Comparison of ENCODE assay signal across 21 cellular contexts in genomic region chr3:18872466-18872865, GRCh38.
A peak's percentile ranks its signal among the peaks of the same experiment; 100 is the strongest.
DNase-seq lines count a peak whose midpoint lies in the region; ATAC-seq and TF ChIP-seq lines count a peak whose summit lies in the region.
"Had no signal": no experiment of that assay in that cellular context is flagged by ENCODE, and none has a peak within 500 bp of the region (broad histone marks: within the 10 kb centered on the region; RNA-seq: fewer than 3 reads in every experiment).

No MANE protein-coding gene starts in this region.

- H3K4me1 Mint-ChIP-seq in activated CD4-positive, alpha-beta memory T cell treated with anti-CD3 and anti-CD28 coated beads for 36 hours (ENCODE audit: low read depth): peaks cover 46% of the 10 kb centered on the region
- H3K4me1 Mint-ChIP-seq in effector memory CD8-positive, alpha-beta T cell (ENCODE audit: low read depth in 2 of 2): peaks cover 2 to 3% of the 10 kb centered on the region in 2 donors
- H3K4me1 Mint-ChIP-seq: nephron had no signal

- H3K27ac Mint-ChIP-seq in activated CD4-positive, alpha-beta memory T cell treated with anti-CD3 and anti-CD28 coated beads for 36 hours: no peak overlapping the region
- no peak overlapping the region for H3K27ac Mint-ChIP-seq in effector memory CD8-positive, alpha-beta T cell
- H3K27ac Mint-ChIP-seq: activated CD4-positive, alpha-beta memory T cell treated with anti-CD3 and anti-CD28 coated beads, Interleukin-2, amount 10 ng/mL, durations not matched to agents 7 days and 5 days; activated T-helper 2 cell treated with anti-CD3 and anti-CD28 coated beads, Interferon-gamma antibody, Interleukin-2, Interleukin-4, amounts not matched to agents 10 μg/mL and 5 μg/mL and 100 μg/mL, durations not matched to agents 14 hours and 24 hours and 36 hours; nephron had no signal

- DNase-seq in GM12865 (ENCODE audit: low read depth) (peak; percentile 4), OCI-LY7 (ENCODE audit: low spot score) (peak; percentile 38)
- no peak for DNase-seq in activated CD4-positive, alpha-beta memory T cell treated with anti-CD3 and anti-CD28 coated beads for 36 hours
- no peak for DNase-seq in effector memory CD8-positive, alpha-beta T cell
- DNase-seq: activated CD4-positive, alpha-beta memory T cell treated with anti-CD3 and anti-CD28 coated beads, Interleukin-2, amount 10 ng/mL, durations not matched to agents 7 days and 5 days; amniotic stem cell; dorsolateral prefrontal cortex; erythroblast; gastrocnemius medialis; left cardiac atrium; NCI-H1436; NCI-H82; stimulated activated CD4-positive, alpha-beta T cell treated with anti-CD3 and anti-CD28 coated beads, Interleukin-4, amount 100 ng/mL, for 24 hours; T-helper 1 cell had no signal

- POLR2A ChIA-PET in OCI-LY7 (lab: Charles Lee): interaction anchor here (1.0 kb wide), 1 partner anchor 14 kb away, joined by 4 read pairs; no protein-coding TSS in a partner anchor
- POLR2A ChIA-PET in activated CD4-positive, alpha-beta memory T cell treated with anti-CD3 and anti-CD28 coated beads for 36 hours (lab: Charles Lee): no interaction called here

- H3K36me3 Mint-ChIP-seq in activated CD4-positive, alpha-beta memory T cell treated with anti-CD3 and anti-CD28 coated beads for 36 hours: no peaks in the 10 kb centered on the region
- no peaks in the 10 kb centered on the region for H3K36me3 Mint-ChIP-seq in effector memory CD8-positive, alpha-beta T cell (ENCODE audit: insufficient read depth)

- H3K4me3 ChIP-seq in GM12865 (ENCODE audit: low read depth, low read length) (no peak overlapping the region), OCI-LY7 (ENCODE audit: low read depth, low read length, poor library complexity, severe bottlenecking) (no peak overlapping the region)
- H3K4me3 ChIP-seq: dorsolateral prefrontal cortex, gastrocnemius medialis, skin epidermis had no signal

- ATAC-seq in GM18511 (IDR thresholded peaks at IDR 0.05; ENCODE audit: unreplicated experiment): peak; percentile 55
- ATAC-seq in HG02973 (IDR thresholded peaks at IDR 0.05; ENCODE audit: unreplicated experiment): peak; percentile 86
- no peak for ATAC-seq in GM21423 (IDR thresholded peaks at IDR 0.05; ENCODE audit: unreplicated experiment)
- no peak for ATAC-seq in GM21576 (IDR thresholded peaks at IDR 0.05; ENCODE audit: unreplicated experiment)
- no peak for ATAC-seq in effector memory CD8-positive, alpha-beta T cell (replicated peaks)
- ATAC-seq: gastrocnemius medialis, left cardiac atrium had no signal

- peaks cover 4% of the 10 kb centered on the region; the same call in 1 of the 2 replicates for H3K36me3 ChIP-seq in OCI-LY7 (ENCODE audit: insufficient read depth, low read length)
- H3K36me3 ChIP-seq: gastrocnemius medialis had no signal

- H3K4me2 ChIP-seq in OCI-LY7 (ENCODE audit: low read length): no peak overlapping the region

- CTCF ChIA-PET in OCI-LY7 (lab: Charles Lee; ENCODE audit: unreplicated experiment): interaction anchor here (0.6 kb wide), 1 partner anchor 1961 kb away, joined by 3 read pairs; no protein-coding TSS in a partner anchor
- CTCF ChIA-PET in activated CD4-positive, alpha-beta memory T cell treated with anti-CD3 and anti-CD28 coated beads for 36 hours (lab: Charles Lee): interaction anchor here (0.8 to 1.7 kb wide), 3 partner anchors 17 to 117 kb away, joined by 3 to 5 read pairs (median 4); no protein-coding TSS in a partner anchor

- BruUV-seq in OCI-LY7 (replicated peaks; lab: Mats Ljungman, UMichigan): no TSS peak

- no peaks in the 10 kb centered on the region for H3K9me2 ChIP-seq in OCI-LY7 (ENCODE audit: insufficient read depth, low read length)

- TF ChIP-seq CTCF in GM12865 (IDR thresholded peaks at IDR 0.05; ENCODE audit: insufficient read depth, low read depth, low read length, missing control alignments) (peak; percentile 21), OCI-LY7 (conservative IDR thresholded peaks at IDR 0.05; ENCODE audit: low read length) (peak; percentile 63)

- peaks cover 12% of the 10 kb centered on the region for H3K4me1 ChIP-seq in OCI-LY7 (ENCODE audit: insufficient read depth, low read length, poor library complexity, severe bottlenecking)
- H3K4me1 ChIP-seq: gastrocnemius medialis had no signal

- H3K4me3 Mint-ChIP-seq in activated CD4-positive, alpha-beta memory T cell treated with anti-CD3 and anti-CD28 coated beads for 36 hours: no peak overlapping the region
- no peak overlapping the region for H3K4me3 Mint-ChIP-seq in effector memory CD8-positive, alpha-beta T cell
- H3K4me3 Mint-ChIP-seq: activated CD4-positive, alpha-beta memory T cell treated with anti-CD3 and anti-CD28 coated beads, Interleukin-2, amount 10 ng/mL, durations not matched to agents 7 days and 5 days; nephron had no signal

- intact Hi-C loops in OCI-LY7 (cut with micrococcal nuclease; ENCODE audit: unreplicated experiment): no loop called here
- intact Hi-C loops in activated CD4-positive, alpha-beta memory T cell treated with anti-CD3 and anti-CD28 coated beads for 36 hours (cut with micrococcal nuclease): no loop called here

- peaks cover 13% of the 10 kb centered on the region for H3K9me3 ChIP-seq in OCI-LY7 (ENCODE audit: low read length)
- H3K9me3 ChIP-seq: gastrocnemius medialis had no signal

- no peaks in the 10 kb centered on the region for H3K9me3 Mint-ChIP-seq in activated CD4-positive, alpha-beta memory T cell treated with anti-CD3 and anti-CD28 coated beads for 36 hours
- no peaks in the 10 kb centered on the region for H3K9me3 Mint-ChIP-seq in effector memory CD8-positive, alpha-beta T cell
- H3K9me3 Mint-ChIP-seq: activated CD4-positive, alpha-beta memory T cell treated with anti-CD3 and anti-CD28 coated beads, Interleukin-2, amount 10 ng/mL, durations not matched to agents 7 days and 5 days; activated T-helper 2 cell treated with anti-CD3 and anti-CD28 coated beads, Interferon-gamma antibody, Interleukin-2, Interleukin-4, amounts not matched to agents 10 μg/mL and 5 μg/mL and 100 μg/mL, durations not matched to agents 14 hours and 24 hours and 36 hours; nephron had no signal

- peak overlapping the region; percentile 29; the same call in 1 of the 2 replicates for H2AFZ ChIP-seq in OCI-LY7 (ENCODE audit: low read length)

- H4K20me1 ChIP-seq in OCI-LY7 (ENCODE audit: insufficient read depth, low read length): no peaks in the 10 kb centered on the region

- H3K79me2 ChIP-seq in OCI-LY7 (ENCODE audit: insufficient read depth, low read depth, low read length): no peaks in the 10 kb centered on the region

- H3K27me3 Mint-ChIP-seq in activated CD4-positive, alpha-beta memory T cell treated with anti-CD3 and anti-CD28 coated beads for 36 hours: peaks cover 2% of the 10 kb centered on the region
- H3K27me3 Mint-ChIP-seq in effector memory CD8-positive, alpha-beta T cell: peaks cover 0 to 29% of the 10 kb centered on the region in 2 donors
- H3K27me3 Mint-ChIP-seq: activated CD4-positive, alpha-beta memory T cell treated with anti-CD3 and anti-CD28 coated beads, Interleukin-2, amount 10 ng/mL, durations not matched to agents 7 days and 5 days had no signal

- no peak overlapping the region for H3K27ac ChIP-seq in OCI-LY7 (ENCODE audit: low read depth, low read length, poor library complexity, severe bottlenecking)
- H3K27ac ChIP-seq: dorsolateral prefrontal cortex, gastrocnemius medialis, skin epidermis had no signal

Comparison
In these comparisons a context has a peak if more than half of its experiments do, and no peak if none do; other contexts are left out.
1. DNase-seq: peak in GM12865 (single experiment) and OCI-LY7 (single experiment); none in activated CD4-positive, alpha-beta memory T cell treated with anti-CD3 and anti-CD28 coated beads for 36 hours (single experiment) and effector memory CD8-positive, alpha-beta T cell (0 of 3).
2. ATAC-seq: peak in GM18511 (single experiment) and HG02973 (single experiment); none in GM21423 (single experiment), GM21576 (single experiment) and effector memory CD8-positive, alpha-beta T cell (single experiment).